Comparison of ENCODE assay signal across 17 cellular contexts in the genomic region with DNA sequence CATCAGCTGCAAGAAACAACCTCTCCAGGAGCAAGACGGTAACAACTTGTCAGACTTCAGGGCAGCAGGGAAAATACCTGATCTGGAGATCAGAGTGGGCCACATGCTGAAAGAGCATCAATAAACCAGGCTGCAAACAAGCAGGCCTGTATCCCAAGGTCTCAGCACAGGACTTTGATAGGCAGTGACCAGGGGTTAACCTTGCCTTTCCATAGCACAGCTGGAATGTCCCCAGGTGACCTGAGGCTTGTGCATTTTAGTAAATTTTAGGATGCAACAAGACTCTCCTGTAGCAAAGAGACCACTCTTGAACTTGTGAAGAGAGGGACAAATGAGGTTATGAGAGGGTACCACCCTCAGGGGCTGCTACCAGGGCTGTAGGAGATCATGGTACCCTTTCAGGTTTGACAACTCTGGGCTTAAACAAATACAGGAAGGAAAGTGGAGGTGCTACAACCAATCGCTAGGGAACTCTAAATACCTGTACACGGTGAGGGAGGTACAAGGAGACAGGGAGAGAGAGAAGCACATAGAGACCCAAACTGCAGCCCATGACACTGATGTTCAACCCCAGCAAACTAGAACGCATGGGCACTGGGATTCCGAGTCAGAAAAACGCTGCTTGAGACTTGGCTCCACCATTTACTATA.
DNase-seq lines count a peak whose midpoint lies in the region; ATAC-seq and TF ChIP-seq lines count a peak whose summit lies in the region.
"Had no signal": no experiment of that assay in that cellular context is flagged by ENCODE, and none has a peak within 500 bp of the region (broad histone marks: within the 10 kb centered on the region; RNA-seq: fewer than 3 reads in every experiment).

No MANE protein-coding gene starts in this region.

- H3K27me3 ChIP-seq in naive thymus-derived CD4-positive, alpha-beta T cell (ENCODE audit: control insufficient read depth in 2 of 2, insufficient read depth in 2 of 2, low read length in 2 of 2): no peaks in the 10 kb centered on the region
- no peaks in the 10 kb centered on the region for H3K27me3 ChIP-seq in upper lobe of left lung

- 75 to 84% methylated on average over 6 of the region's 6 CpGs for WGBS in upper lobe of left lung, 2 donors

- TF ChIP-seq POLR2A in upper lobe of left lung (IDR thresholded peaks at IDR 0.05): no peak

- peak overlapping the region; percentile 98 for H3K4me3 Mint-ChIP-seq in activated CD4-positive, alpha-beta T cell treated with anti-CD3 and anti-CD28 coated beads for 36 hours
- H3K4me3 Mint-ChIP-seq in activated T-helper 17 cell treated with anti-CD3 and anti-CD28 coated beads, Interleukin-2, amount 50 U/mL, for 72 hours: peak overlapping the region; percentile 66
- H3K4me3 Mint-ChIP-seq in naive thymus-derived CD4-positive, alpha-beta T cell: peak overlapping the region; percentile 5 to 93 (median 73)

- no peaks in the 10 kb centered on the region for H3K4me1 ChIP-seq in naive thymus-derived CD4-positive, alpha-beta T cell (ENCODE audit: control insufficient read depth in 2 of 2, insufficient read depth in 2 of 2, low read length in 2 of 2)
- peaks cover 0 to 25% (median 16%) of the 10 kb centered on the region in 4 donors for H3K4me1 ChIP-seq in upper lobe of left lung

- peaks cover 20% of the 10 kb centered on the region for H3K4me1 Mint-ChIP-seq in activated CD4-positive, alpha-beta T cell treated with anti-CD3 and anti-CD28 coated beads for 36 hours
- H3K4me1 Mint-ChIP-seq in activated T-helper 17 cell treated with anti-CD3 and anti-CD28 coated beads, Interleukin-2, amount 50 U/mL, for 72 hours: peaks cover 8% of the 10 kb centered on the region
- peaks cover 7 to 21% (median 13%) of the 10 kb centered on the region in 7 donors for H3K4me1 Mint-ChIP-seq in naive thymus-derived CD4-positive, alpha-beta T cell

- H3K27ac ChIP-seq in C4-2B (peak overlapping the region; percentile 75; the same call in 1 of the 2 replicates), upper lobe of left lung (no peak overlapping the region)
- H3K27ac ChIP-seq in naive thymus-derived CD4-positive, alpha-beta T cell (ENCODE audit: low read depth, low read length): no peak overlapping the region
- H3K27ac ChIP-seq: KMS-11 had no signal

- no peak for ATAC-seq in activated CD4-positive, alpha-beta T cell treated with anti-CD3 and anti-CD28 coated beads for 36 hours
- no peak for ATAC-seq in activated T-helper 17 cell treated with anti-CD3 and anti-CD28 coated beads, Interleukin-2, amount 50 U/mL, for 72 hours (replicated peaks)
- ATAC-seq in naive thymus-derived CD4-positive, alpha-beta T cell: no peak
- ATAC-seq in upper lobe of left lung (ENCODE audit: low FRiP score in 2 of 2) (no peak), HG03196 (IDR thresholded peaks at IDR 0.05; ENCODE audit: unreplicated experiment) (no peak)
- ATAC-seq: stimulated activated naive CD8-positive, alpha-beta T cell treated with anti-CD3 and anti-CD28 coated beads, Interleukin-15, amount 100 ng/mL, for 72 hours had no signal

- H3K36me3 Mint-ChIP-seq in activated CD4-positive, alpha-beta T cell treated with anti-CD3 and anti-CD28 coated beads for 36 hours (ENCODE audit: low read depth): peaks cover 3% of the 10 kb centered on the region
- peaks cover 7% of the 10 kb centered on the region for H3K36me3 Mint-ChIP-seq in activated T-helper 17 cell treated with anti-CD3 and anti-CD28 coated beads, Interleukin-2, amount 50 U/mL, for 72 hours (ENCODE audit: low read depth)
- no peaks in the 10 kb centered on the region for H3K36me3 Mint-ChIP-seq in naive thymus-derived CD4-positive, alpha-beta T cell

- CTCF ChIA-PET in activated CD4-positive, alpha-beta T cell treated with anti-CD3 and anti-CD28 coated beads for 36 hours (lab: Charles Lee): interaction anchor here (0.7 to 1.5 kb wide), 2 partner anchors 13 to 600 kb away, joined by 3 to 4 read pairs; no protein-coding TSS in a partner anchor
- CTCF ChIA-PET in naive thymus-derived CD4-positive, alpha-beta T cell (lab: Charles Lee): no interaction called here

- no peaks in the 10 kb centered on the region for H3K9me3 ChIP-seq in naive thymus-derived CD4-positive, alpha-beta T cell (ENCODE audit: control insufficient read depth in 2 of 3, low read length in 3 of 3)
- no peaks in the 10 kb centered on the region for H3K9me3 ChIP-seq in upper lobe of left lung

- H3K36me3 ChIP-seq in naive thymus-derived CD4-positive, alpha-beta T cell (ENCODE audit: control insufficient read depth in 2 of 3, insufficient read depth in 3 of 3, low read length in 3 of 3): no peaks in the 10 kb centered on the region
- H3K36me3 ChIP-seq in upper lobe of left lung: no peaks in the 10 kb centered on the region

- no peak for TF ChIP-seq EP300 in upper lobe of left lung (IDR thresholded peaks at IDR 0.05)

- POLR2A ChIA-PET in activated CD4-positive, alpha-beta T cell treated with anti-CD3 and anti-CD28 coated beads for 36 hours (lab: Charles Lee): interaction anchor here (0.7 kb wide), 1 partner anchor 283 kb away, joined by 3 read pairs; no protein-coding TSS in a partner anchor
- POLR2A ChIA-PET in naive thymus-derived CD4-positive, alpha-beta T cell (lab: Charles Lee): no interaction called here

- DNase-seq in activated CD4-positive, alpha-beta T cell treated with anti-CD3 and anti-CD28 coated beads for 36 hours: no peak
- DNase-seq in activated CD4-positive, alpha-beta T cell treated with anti-CD3 and anti-CD28 coated beads, Interleukin-2, amount 50 U/mL, for 1 hour: no peak
- DNase-seq in naive thymus-derived CD4-positive, alpha-beta T cell: no peak
- DNase-seq in NCI-H2171 (lab: John Stamatoyannopoulos, UW) (no peak), upper lobe of left lung (no peak)
- DNase-seq: activated naive CD8-positive, alpha-beta T cell treated with anti-CD3 and anti-CD28 coated beads, Interleukin-2, amount 10 ng/mL, durations not matched to agents 7 days and 5 days; caudate nucleus; EL; NCI-H1048; NCI-H2107; NCI-H69; OCI-M1; stimulated activated naive CD8-positive, alpha-beta T cell treated with anti-CD3 and anti-CD28 coated beads, Interleukin-15, amount 100 ng/mL, for 72 hours had no signal

- H3K9me3 Mint-ChIP-seq in activated CD4-positive, alpha-beta T cell treated with anti-CD3 and anti-CD28 coated beads for 36 hours (ENCODE audit: low read depth): no peaks in the 10 kb centered on the region
- no peaks in the 10 kb centered on the region for H3K9me3 Mint-ChIP-seq in activated T-helper 17 cell treated with anti-CD3 and anti-CD28 coated beads, Interleukin-2, amount 50 U/mL, for 72 hours
- H3K9me3 Mint-ChIP-seq in naive thymus-derived CD4-positive, alpha-beta T cell: peaks cover 0 to 1% (median 0%) of the 10 kb centered on the region in 11 donors
- H3K9me3 Mint-ChIP-seq: stimulated activated naive CD8-positive, alpha-beta T cell treated with anti-CD3 and anti-CD28 coated beads, Interleukin-15, amount 100 ng/mL, for 72 hours had no signal

- H3K27ac Mint-ChIP-seq in activated CD4-positive, alpha-beta T cell treated with anti-CD3 and anti-CD28 coated beads for 36 hours: no peak overlapping the region
- no peak overlapping the region for H3K27ac Mint-ChIP-seq in activated T-helper 17 cell treated with anti-CD3 and anti-CD28 coated beads, Interleukin-2, amount 50 U/mL, for 72 hours
- peak overlapping the region in 6 of 9 donors; percentile 6 to 87 (median 34) for H3K27ac Mint-ChIP-seq in naive thymus-derived CD4-positive, alpha-beta T cell

- intact Hi-C loops in activated CD4-positive, alpha-beta T cell treated with anti-CD3 and anti-CD28 coated beads for 36 hours (cut with DNase I, micrococcal nuclease): loop anchor here in 1 of 2 experiments (2.0 kb wide), 1 partner anchor 489 kb away; the partner anchor contains the start of genes CCNK and SETD3
- intact Hi-C loops in naive thymus-derived CD4-positive, alpha-beta T cell (cut with micrococcal nuclease): loop anchor here (2.0 to 10.0 kb wide), 5 partner anchors 243 to 578 kb away; partner anchors contain the start of genes CYP46A1 (in 1 of the 2) and SLC25A29 (in 1 of the 2)

- H3K4me3 ChIP-seq in naive thymus-derived CD4-positive, alpha-beta T cell (ENCODE audit: low read length): no peak overlapping the region
- no peak overlapping the region for H3K4me3 ChIP-seq in upper lobe of left lung

- TF ChIP-seq CTCF in C4-2B (conservative IDR thresholded peaks at IDR 0.05): no peak
- no peak for TF ChIP-seq CTCF in upper lobe of left lung (IDR thresholded peaks at IDR 0.05)

- H3K27me3 Mint-ChIP-seq in activated CD4-positive, alpha-beta T cell treated with anti-CD3 and anti-CD28 coated beads for 36 hours: peaks cover 23% of the 10 kb centered on the region
- H3K27me3 Mint-ChIP-seq in activated T-helper 17 cell treated with anti-CD3 and anti-CD28 coated beads, Interleukin-2, amount 50 U/mL, for 72 hours: peaks cover 9% of the 10 kb centered on the region
- peaks cover 6 to 38% (median 8%) of the 10 kb centered on the region in 5 donors for H3K27me3 Mint-ChIP-seq in naive thymus-derived CD4-positive, alpha-beta T cell

Comparison
In these comparisons a context has a peak if more than half of its experiments do, and no peak if none do; other contexts are left out.
1. H3K27ac Mint-ChIP-seq: peak in naive thymus-derived CD4-positive, alpha-beta T cell (6 of 9); none in activated CD4-positive, alpha-beta T cell treated with anti-CD3 and anti-CD28 coated beads for 36 hours (single experiment) and activated T-helper 17 cell treated with anti-CD3 and anti-CD28 coated beads, Interleukin-2, amount 50 U/mL, for 72 hours (single experiment).
2. Peak in every context shown above with its lines, with median percentiles within 50 percentile points of each other: H3K4me3 Mint-ChIP-seq.